8 cellular contexts compared by ENCODE assay signal in genomic region chr5:124519396-124519795, GRCh38.
DNase-seq lines count a peak whose midpoint lies in the region; ATAC-seq and TF ChIP-seq lines count a peak whose summit lies in the region.

No MANE protein-coding gene starts in this region.

- no peak overlapping the region; the same call in 1 of the 2 replicates for H3K4ac ChIP-seq in IMR-90 (ENCODE audit: low read depth, low read length)

- no peak overlapping the region for H3K56ac ChIP-seq in IMR-90 (ENCODE audit: extremely low read depth, insufficient read depth, low read length)

- H3K36me3 ChIP-seq in IMR-90 (ENCODE audit: control insufficient read depth, insufficient read depth, low read length), result no peaks in the 10 kb centered on the region

- H3K9ac ChIP-seq in IMR-90 (ENCODE audit: low read depth, low read length), result no peak overlapping the region

- WGBS in IMR-90 (ENCODE audit: extremely low coverage in 2 of 2, insufficient read length in 1 of 2), 2 experiments, result no CpG with 5 or more reads among the region's 2 CpGs

- no peaks in the 10 kb centered on the region for H3K9me3 ChIP-seq in IMR-90 (ENCODE audit: control insufficient read depth, insufficient read depth, low read length)

- no peak overlapping the region for H3K18ac ChIP-seq in IMR-90 (ENCODE audit: low read depth, low read length)

- in situ Hi-C loops in IMR-90 (cut with MboI; ENCODE audit: low sequenced_read_pairs), result no loop called here

- no peak overlapping the region for H2AK5ac ChIP-seq in IMR-90 (ENCODE audit: low read depth, low read length)

- TF ChIP-seq CTCF in AG09309 (IDR thresholded peaks at IDR 0.05; ENCODE audit: control insufficient read depth, insufficient read depth, low read depth, low read length, missing control alignments) (no peak), IMR-90 (conservative IDR thresholded peaks at IDR 0.05; ENCODE audit: low read depth, low read length) (no peak), fibroblast of mammary gland (conservative IDR thresholded peaks at IDR 0.05; ENCODE audit: control insufficient read depth, insufficient read depth, low read depth, low read length) (no peak)

- H3K4me1 ChIP-seq in IMR-90 (ENCODE audit: control insufficient read depth, insufficient read depth, low read length), result peaks cover 5% of the 10 kb centered on the region

- peak overlapping the region; percentile 44; the same call in 1 of the 2 replicates for H3K4me2 ChIP-seq in IMR-90 (ENCODE audit: low read depth, low read length)

- DNase-seq in AG09309 (ENCODE audit: low read depth) (peak; percentile 70), IMR-90 (peak; percentile 86), fibroblast of mammary gland (ENCODE audit: low read depth) (peak; percentile 88), GM19240 (ENCODE audit: insufficient read length, low spot score) (no peak), SKM-1 (lab: John Stamatoyannopoulos, UW; ENCODE audit: unreplicated experiment) (no peak), NCI-H2171 (lab: John Stamatoyannopoulos, UW) (no peak)

- H4K8ac ChIP-seq in IMR-90 (ENCODE audit: low read depth in 2 of 2, low read length in 2 of 2), result no peak overlapping the region

- POLR2A ChIA-PET in IMR-90 (lab: Charles Lee; ENCODE audit: unreplicated experiment), result no interaction called here

- no peak overlapping the region for H2BK15ac ChIP-seq in IMR-90 (ENCODE audit: low read depth, low read length)

- H3K27ac ChIP-seq in IMR-90 (ENCODE audit: insufficient read depth, low read length), result no peak overlapping the region

- 0 out of 2 replicates have a peak overlapping the region, but pooled peaks have one; percentile 69 for H2BK20ac ChIP-seq in IMR-90 (ENCODE audit: low read depth, low read length)

- peak overlapping the region; percentile 52; the same call in 1 of the 2 replicates for H2BK120ac ChIP-seq in IMR-90 (ENCODE audit: low read depth, low read length)

- peak; percentile 91 for ATAC-seq in GM21423 (IDR thresholded peaks at IDR 0.05; ENCODE audit: unreplicated experiment)
- ATAC-seq in IMR-90 (ENCODE audit: low read depth), result peak; percentile 85
- ATAC-seq in HG02970 (IDR thresholded peaks at IDR 0.05; ENCODE audit: low FRiP score, unreplicated experiment), result no peak

- BruUV-seq in IMR-90 (replicated peaks; lab: Mats Ljungman, UMichigan), result no TSS peak

- intact Hi-C loops in IMR-90 (cut with micrococcal nuclease), result loop anchor here (10.0 kb wide), 1 partner anchor 225 kb away; the partner anchor contains the start of gene ZNF608

- H4K20me1 ChIP-seq in IMR-90 (ENCODE audit: insufficient read depth, low read length), result no peaks in the 10 kb centered on the region

- no peak overlapping the region for H3K23ac ChIP-seq in IMR-90 (ENCODE audit: low read depth, low read length)

- CTCF ChIA-PET in IMR-90 (lab: Yijun Ruan, JAX), result no interaction called here

- H3K27me3 ChIP-seq in IMR-90 (ENCODE audit: control insufficient read depth, insufficient read depth, low read length), result peaks cover under 1% of the 10 kb centered on the region

- dilution Hi-C loops in IMR-90 (cut with HindIII; ENCODE audit: low sequenced_read_pairs, unreplicated experiment), result no loop called here

- no peaks in the 10 kb centered on the region for H3K79me1 ChIP-seq in IMR-90 (ENCODE audit: low read depth in 1 of 2, low read length in 2 of 2)

- no peak overlapping the region for H2AK9ac ChIP-seq in IMR-90 (replicated peaks; ENCODE audit: low read depth, low read length, poor library complexity)

- H3K4me3 ChIP-seq in AG09309 (ENCODE audit: control insufficient read depth, low read depth, low read length), result no peak overlapping the region
- H3K4me3 ChIP-seq in IMR-90 (ENCODE audit: insufficient read depth, low read depth, low read length), result no peak overlapping the region
- no peak overlapping the region for H3K4me3 ChIP-seq in fibroblast of mammary gland (ENCODE audit: control insufficient read depth, low read depth, low read length)

- H3K9me1 ChIP-seq in IMR-90 (ENCODE audit: insufficient read depth, low read length), result no peaks in the 10 kb centered on the region

- no peak for TF ChIP-seq POLR2A in IMR-90 (IDR thresholded peaks at IDR 0.05; ENCODE audit: low read depth, low read length)

- no peak overlapping the region for H2BK5ac ChIP-seq in IMR-90 (ENCODE audit: low read depth, low read length, poor library complexity, severe bottlenecking)

- no peak overlapping the region for H4K91ac ChIP-seq in IMR-90 (ENCODE audit: insufficient read depth, low read depth, low read length)

- H2AFZ ChIP-seq in IMR-90 (replicated peaks; ENCODE audit: low read length, poor library complexity), result no peak overlapping the region

- H3K14ac ChIP-seq in IMR-90 (replicated peaks; ENCODE audit: low read depth, low read length), result no peak overlapping the region

- no peak overlapping the region for H4K5ac ChIP-seq in IMR-90 (ENCODE audit: low read depth, low read length)

- no peak for TF ChIP-seq RAD21 in IMR-90 (IDR thresholded peaks at IDR 0.05; ENCODE audit: low read length)

TF ChIP-seq in IMR-90, 13 proteins besides CTCF, POLR2A, EP300 and RAD21:
- TF ChIP-seq FOS (IDR thresholded peaks at IDR 0.05; ENCODE audit: low read depth, low read length) (peak; percentile 63), RCOR1 (IDR thresholded peaks at IDR 0.05; ENCODE audit: insufficient replicate concordance, low read length) (no peak), MAZ (IDR thresholded peaks at IDR 0.05; ENCODE audit: borderline replicate concordance, low read depth, low read length) (no peak), MAFK (IDR thresholded peaks at IDR 0.05; ENCODE audit: low read depth, low read length) (0 out of 2 replicates have a peak, but pooled peaks have one; percentile 27), CEBPB (IDR thresholded peaks at IDR 0.05; ENCODE audit: low read depth, low read length) (peak; percentile 86), ELK1 (IDR thresholded peaks at IDR 0.05; ENCODE audit: borderline replicate concordance, low read depth, low read length) (no peak)

Comparison
In these comparisons a context has a peak if more than half of its experiments do, and no peak if none do; other contexts are left out.
1. DNase-seq: peak in AG09309 (single experiment), IMR-90 (single experiment) and fibroblast of mammary gland (single experiment); none in GM19240 (single experiment), SKM-1 (single experiment) and NCI-H2171 (single experiment).